Comparison of ENCODE assay signal across 27 cellular contexts in the genomic region with DNA sequence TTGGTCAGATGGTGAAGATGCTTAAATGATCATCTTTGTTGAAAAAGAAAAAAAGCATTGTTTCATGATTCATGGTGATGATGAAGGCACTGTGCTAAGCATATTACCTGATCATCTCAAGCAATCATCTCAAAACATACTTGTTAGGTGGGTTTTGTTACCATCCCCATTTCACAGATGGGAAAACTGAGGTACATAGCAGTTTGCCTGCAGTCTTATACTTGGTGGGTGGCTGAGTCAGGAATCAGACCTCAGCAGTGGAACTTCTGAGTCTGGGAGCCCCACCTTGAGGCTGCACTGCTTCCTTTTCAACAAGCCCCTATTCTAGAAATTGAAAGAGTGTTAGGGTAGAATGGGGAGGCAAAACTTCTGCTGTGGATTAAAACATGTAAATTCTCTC.
"Had no signal": no experiment of that assay in that cellular context is flagged by ENCODE, and none has a peak within 500 bp of the region (broad histone marks: within the 10 kb centered on the region; RNA-seq: fewer than 3 reads in every experiment).

No MANE protein-coding gene starts in this region.

- H3K4me2 ChIP-seq: smooth muscle cell had no signal

- H3K27me3 ChIP-seq: pancreas, suprapubic skin, testis, tibial artery, transverse colon, upper lobe of right lung, uterus had no signal

- H3K9me3 ChIP-seq: neutrophil, pancreas, psoas muscle, spleen, suprapubic skin, testis, tibial artery, transverse colon, upper lobe of right lung, uterus had no signal

- FAIRE-seq: pancreas had no signal

- H3K4me1 ChIP-seq: pancreas, spleen, testis, tibial artery, upper lobe of right lung, uterus had no signal

- ATAC-seq: naive thymus-derived CD8-positive, alpha-beta T cell; natural killer cell treated with Interleukin-12 subunit alpha and Interleukin-12 subunit beta and Interleukin-15 and Interleukin-18, amount 100 ng/mL, for 72 hours; pancreas; psoas muscle; right cardiac atrium; stimulated activated memory B cell treated with anti-CD40 and anti-IgM and Interleukin-4, amounts not matched to agents 10 μg/mL and 1 μg/mL and 100 μg/mL, for 72 hours; stimulated activated naive CD8-positive, alpha-beta T cell treated with anti-CD3 and anti-CD28 coated beads, Interleukin-15, amount 100 ng/mL, for 72 hours; stimulated activated naive CD8-positive, alpha-beta T cell treated with anti-CD3 and anti-CD28 coated beads, Interleukin-15, Interleukin-2, amounts not matched to agents 100 U/mL and 50 U/mL, for 24 hours; upper lobe of right lung had no signal

- DNase-seq: naive thymus-derived CD8-positive, alpha-beta T cell; nephron progenitor cell; nucleus accumbens; pancreas; psoas muscle; right cardiac atrium; spleen; stimulated activated CD4-positive, alpha-beta T cell treated with anti-CD3 and anti-CD28 coated beads, Interleukin-12 subunit alpha, Interleukin-12 subunit beta, amount 100 ng/mL, for 4 hours; stimulated activated CD4-positive, alpha-beta T cell treated with anti-CD3 and anti-CD28 coated beads, Interleukin-1b, Interleukin-23, amount 100 ng/mL, for 48 hours; stimulated activated CD4-positive, alpha-beta T cell treated with anti-CD3 and anti-CD28 coated beads, Interleukin-4, amount 100 ng/mL, for 1 hour; stimulated activated CD4-positive, alpha-beta T cell treated with anti-CD3 and anti-CD28 coated beads, Interleukin-4, amount 100 ng/mL, for 4 hours; stimulated activated CD8-positive, alpha-beta memory T cell treated with anti-CD3 and anti-CD28 coated beads, Interleukin-4, amount 100 ng/mL, for 48 hours; stimulated activated naive CD4-positive, alpha-beta T cell; stimulated activated naive CD8-positive, alpha-beta T cell treated with anti-CD3 and anti-CD28 coated beads, Interleukin-15, amount 100 ng/mL, for 72 hours; stimulated activated naive CD8-positive, alpha-beta T cell treated with anti-CD3 and anti-CD28 coated beads, Interleukin-15, Interleukin-2, amounts not matched to agents 100 U/mL and 50 U/mL, for 24 hours; substantia nigra; testis; tibial artery; transverse colon; upper lobe of right lung; uterus had no signal

- H3K36me3 ChIP-seq: neutrophil, pancreas, spleen, suprapubic skin, tibial artery, transverse colon, upper lobe of right lung, uterus had no signal

- H3K27ac ChIP-seq: neutrophil, pancreas, psoas muscle, skin epidermis, spleen, suprapubic skin, testis, tibial artery, transverse colon, upper lobe of right lung had no signal

- H3K4me3 ChIP-seq: pancreas, psoas muscle, skin epidermis, smooth muscle cell, spleen, suprapubic skin, testis, tibial artery, transverse colon, upper lobe of right lung, uterus had no signal
